ENCODE assay signal across 1 cellular context in genomic region chr1:201649776-201650607, GRCh38.
TF ChIP-seq lines count a peak whose summit lies in the region.

No MANE protein-coding gene starts in this region.

TF ChIP-seq in HepG2, 621 proteins besides CTCF, POLR2A, EP300 and RAD21 (continued from another document):
- TF ChIP-seq PLRG1 (conservative IDR thresholded peaks at IDR 0.05) (no peak), BORCS8-MEF2B (CRISPR knock-in tag; IDR thresholded peaks at IDR 0.05) (no peak), ZFP1 (CRISPR knock-in tag; IDR thresholded peaks at IDR 0.05) (no peak), SAP130 (CRISPR knock-in tag; IDR thresholded peaks at IDR 0.05; ENCODE audit: low read depth) (no peak), ZNF460 (CRISPR knock-in tag; IDR thresholded peaks at IDR 0.05; ENCODE audit: borderline replicate concordance) (no peak), KLF9 (CRISPR knock-in tag; IDR thresholded peaks at IDR 0.05; ENCODE audit: low read depth) (no peak), CHD2 (IDR thresholded peaks at IDR 0.05; ENCODE audit: low read depth, low read length) (no peak), KDM5A (IDR thresholded peaks at IDR 0.05; ENCODE audit: borderline replicate concordance, low read length) (no peak), ZNF142 (CRISPR knock-in tag; IDR thresholded peaks at IDR 0.05) (no peak), CREM (IDR thresholded peaks at IDR 0.05) (no peak), CREM (CRISPR knock-in tag; IDR thresholded peaks at IDR 0.05) (no peak)
TF ChIP-seq in HepG2: peak in this region for 0.
